1 cellular context compared by ENCODE assay signal in the genomic region with DNA sequence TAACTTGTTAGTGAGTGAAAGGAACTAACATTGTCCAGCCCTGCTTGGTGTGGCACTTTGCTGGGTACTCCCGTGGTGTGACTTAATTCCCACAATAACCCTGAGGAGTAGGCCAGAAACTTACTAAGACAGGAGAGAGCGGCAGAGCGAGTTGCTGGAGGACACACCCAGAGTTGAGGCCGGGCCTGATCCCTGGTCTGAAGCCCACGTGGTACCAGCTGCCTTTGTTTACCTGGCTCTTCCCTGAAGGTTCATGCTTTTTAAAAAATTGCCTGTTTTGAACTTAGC.
TF ChIP-seq lines count a peak whose summit lies in the region.

No MANE protein-coding gene starts in this region.

TF ChIP-seq in IMR-90, 13 proteins besides CTCF, POLR2A, EP300 and RAD21:
- TF ChIP-seq USF2 (IDR thresholded peaks at IDR 0.05; ENCODE audit: low read depth, low read length) (peak; percentile 65; the same call in 1 of the 2 replicates), CEBPB (IDR thresholded peaks at IDR 0.05; ENCODE audit: low read depth, low read length) (no peak), RFX5 (IDR thresholded peaks at IDR 0.05; ENCODE audit: low read depth, low read length) (no peak), MAZ (IDR thresholded peaks at IDR 0.05; ENCODE audit: borderline replicate concordance, low read depth, low read length) (no peak), RCOR1 (IDR thresholded peaks at IDR 0.05; ENCODE audit: insufficient replicate concordance, low read length) (no peak), ELK1 (IDR thresholded peaks at IDR 0.05; ENCODE audit: borderline replicate concordance, low read depth, low read length) (no peak), NFE2L2 (IDR thresholded peaks at IDR 0.05; ENCODE audit: low read depth, low read length) (no peak), FOS (IDR thresholded peaks at IDR 0.05; ENCODE audit: low read depth, low read length) (no peak), MXI1 (IDR thresholded peaks at IDR 0.05; ENCODE audit: borderline replicate concordance, low read depth, low read length) (peak; percentile 80; the same call in 1 of the 2 replicates)
